15 cellular contexts compared by ENCODE assay signal in the genomic region with DNA sequence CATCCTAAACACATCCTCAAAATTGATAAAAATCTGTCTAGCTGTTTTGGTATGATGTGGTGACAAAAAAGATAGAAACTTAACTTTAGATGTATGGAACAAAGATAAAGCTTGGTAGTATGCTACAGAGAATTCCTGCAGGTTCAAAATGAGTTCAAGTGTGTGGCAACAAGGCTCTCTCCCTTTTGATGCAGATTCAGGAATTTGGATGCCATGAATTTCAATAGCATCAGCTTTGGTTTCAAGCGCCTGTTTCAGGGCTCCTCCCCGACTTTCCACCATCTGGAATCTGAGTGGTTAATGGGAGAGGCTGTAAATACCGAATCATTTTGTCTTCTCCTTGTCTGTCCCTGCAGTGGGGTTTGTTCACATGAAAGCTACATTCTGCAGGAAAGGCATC.
DNase-seq lines count a peak whose midpoint lies in the region; ATAC-seq and TF ChIP-seq lines count a peak whose summit lies in the region.
"Had no signal": no experiment of that assay in that cellular context is flagged by ENCODE, and none has a peak within 500 bp of the region (broad histone marks: within the 10 kb centered on the region; RNA-seq: fewer than 3 reads in every experiment).

No MANE protein-coding gene starts in this region.

- H3K9ac ChIP-seq in Loucy (ENCODE audit: low read depth, low read length, poor library complexity, severe bottlenecking) = no peak overlapping the region

- H3K9me3 ChIP-seq in Loucy (ENCODE audit: insufficient read depth, low read depth, low read length) = no peaks in the 10 kb centered on the region
- H3K9me3 ChIP-seq: A549, SJSA1 had no signal

- H3K27me3 Mint-ChIP-seq in nephron progenitor cell (ENCODE audit: low read depth, poor library complexity) = no peaks in the 10 kb centered on the region

- H4K20me1 ChIP-seq in Loucy (ENCODE audit: insufficient read depth, low read length, poor library complexity, severe bottlenecking) = no peaks in the 10 kb centered on the region

- DNase-seq in ELF-1 (ENCODE audit: low read depth, low spot score) (peak; percentile 79), iPS DF 4.7 (ENCODE audit: extremely low read depth, low spot score) (peak; percentile 89), nephron progenitor cell (peak; percentile 13), kidney glomerular epithelial cell (lab: John Stamatoyannopoulos, UW) (no peak), AG08395 (ENCODE audit: low spot score) (no peak), GM20000 (ENCODE audit: low spot score) (no peak)
- DNase-seq: CD4-positive, CD25-positive, alpha-beta regulatory T cell; NCI-H1417; NCI-H2029 treated with DMSO at 0.1 percent for 48 hours; RPMI8226 had no signal

- H3K9me2 ChIP-seq in Loucy (replicated peaks; ENCODE audit: low read depth, low read length) = no peaks in the 10 kb centered on the region

- no peak overlapping the region for H3K4me3 Mint-ChIP-seq in nephron progenitor cell
- H3K4me3 Mint-ChIP-seq: CD4-positive, CD25-positive, alpha-beta regulatory T cell; IgD-negative memory B cell had no signal

- no peak overlapping the region for H3K27ac Mint-ChIP-seq in nephron progenitor cell
- H3K27ac Mint-ChIP-seq: IgD-negative memory B cell had no signal

- H3K4me1 Mint-ChIP-seq in nephron progenitor cell = peaks cover 70% of the 10 kb centered on the region

- no peaks in the 10 kb centered on the region for H3K36me3 ChIP-seq in Loucy (ENCODE audit: insufficient read depth, low read length)
- H3K36me3 ChIP-seq: SJSA1 had no signal

- no peaks in the 10 kb centered on the region for H3K79me2 ChIP-seq in Loucy (ENCODE audit: insufficient read depth, low read length)

- no peaks in the 10 kb centered on the region for H3F3A ChIP-seq in Loucy (ENCODE audit: low read depth)

- no peaks in the 10 kb centered on the region for H3K9me3 Mint-ChIP-seq in nephron progenitor cell
- H3K9me3 Mint-ChIP-seq: IgD-negative memory B cell had no signal

- no peaks in the 10 kb centered on the region for H3K36me3 Mint-ChIP-seq in nephron progenitor cell (ENCODE audit: low read depth)
- H3K36me3 Mint-ChIP-seq: CD4-positive, CD25-positive, alpha-beta regulatory T cell; IgD-negative memory B cell had no signal

- no peak overlapping the region for H3K4me2 ChIP-seq in Loucy (ENCODE audit: low read depth, low read length, poor library complexity, severe bottlenecking)
- H3K4me2 ChIP-seq: A549 had no signal

- H3K27me3 ChIP-seq in Loucy (ENCODE audit: insufficient read depth, low read length, poor library complexity, severe bottlenecking) = no peaks in the 10 kb centered on the region
- H3K27me3 ChIP-seq: SJSA1 had no signal

- H2AFZ ChIP-seq in Loucy (ENCODE audit: low read length) = 0 out of 2 replicates have a peak overlapping the region, but pooled peaks have one; percentile 36

- TF ChIP-seq CTCF in Loucy (conservative IDR thresholded peaks at IDR 0.05; ENCODE audit: low read length) (no peak), nephron progenitor cell (IDR thresholded peaks at IDR 0.05) (no peak), GM20000 (IDR thresholded peaks at IDR 0.05; ENCODE audit: extremely low read depth, missing control alignments) (no peak)

- peaks cover 9% of the 10 kb centered on the region for H3K4me1 ChIP-seq in Loucy (ENCODE audit: insufficient read depth, low read length, poor library complexity, severe bottlenecking)

- H3K4me3 ChIP-seq in Loucy (ENCODE audit: low read length, poor library complexity, severe bottlenecking) = no peak overlapping the region
- H3K4me3 ChIP-seq: A549, SJSA1 had no signal

- ATAC-seq in GM21526 (IDR thresholded peaks at IDR 0.05; ENCODE audit: low FRiP score, unreplicated experiment) = no peak
- ATAC-seq: A549 had no signal

Comparison
In these comparisons a context has a peak if more than half of its experiments do, and no peak if none do; other contexts are left out.
1. DNase-seq: peak in ELF-1 (single experiment), iPS DF 4.7 (single experiment) and nephron progenitor cell (single experiment); none in kidney glomerular epithelial cell (single experiment), AG08395 (single experiment) and GM20000 (single experiment).